ENCODE assay signal across 1 cellular context in the genomic region with DNA sequence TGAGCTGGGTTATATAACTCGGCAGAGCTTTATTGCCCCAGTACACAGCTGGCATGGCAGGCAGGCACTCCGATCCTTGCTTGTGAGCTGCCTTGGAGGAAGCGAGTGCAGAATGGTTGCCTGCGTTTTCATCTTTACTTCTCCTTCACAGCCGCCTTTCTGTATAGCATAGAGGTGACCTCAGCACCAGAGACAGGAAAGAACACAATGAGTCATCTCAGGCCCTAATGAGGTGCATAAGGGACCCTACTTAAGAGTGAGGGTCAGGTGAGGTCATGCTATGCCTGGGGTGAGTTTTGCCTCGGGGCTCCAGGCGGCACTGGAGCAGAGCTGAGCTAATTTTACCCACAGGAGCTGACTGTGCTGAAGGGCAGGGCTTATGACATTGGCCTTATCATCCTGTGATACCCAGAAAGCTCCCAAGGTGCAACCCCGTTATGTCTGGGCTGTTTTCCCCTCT.
TF ChIP-seq lines count a peak whose summit lies in the region.

No MANE protein-coding gene starts in this region.

TF ChIP-seq in GM23338, 12 proteins besides CTCF, POLR2A, EP300 and RAD21:
- TF ChIP-seq, protein P1, sequence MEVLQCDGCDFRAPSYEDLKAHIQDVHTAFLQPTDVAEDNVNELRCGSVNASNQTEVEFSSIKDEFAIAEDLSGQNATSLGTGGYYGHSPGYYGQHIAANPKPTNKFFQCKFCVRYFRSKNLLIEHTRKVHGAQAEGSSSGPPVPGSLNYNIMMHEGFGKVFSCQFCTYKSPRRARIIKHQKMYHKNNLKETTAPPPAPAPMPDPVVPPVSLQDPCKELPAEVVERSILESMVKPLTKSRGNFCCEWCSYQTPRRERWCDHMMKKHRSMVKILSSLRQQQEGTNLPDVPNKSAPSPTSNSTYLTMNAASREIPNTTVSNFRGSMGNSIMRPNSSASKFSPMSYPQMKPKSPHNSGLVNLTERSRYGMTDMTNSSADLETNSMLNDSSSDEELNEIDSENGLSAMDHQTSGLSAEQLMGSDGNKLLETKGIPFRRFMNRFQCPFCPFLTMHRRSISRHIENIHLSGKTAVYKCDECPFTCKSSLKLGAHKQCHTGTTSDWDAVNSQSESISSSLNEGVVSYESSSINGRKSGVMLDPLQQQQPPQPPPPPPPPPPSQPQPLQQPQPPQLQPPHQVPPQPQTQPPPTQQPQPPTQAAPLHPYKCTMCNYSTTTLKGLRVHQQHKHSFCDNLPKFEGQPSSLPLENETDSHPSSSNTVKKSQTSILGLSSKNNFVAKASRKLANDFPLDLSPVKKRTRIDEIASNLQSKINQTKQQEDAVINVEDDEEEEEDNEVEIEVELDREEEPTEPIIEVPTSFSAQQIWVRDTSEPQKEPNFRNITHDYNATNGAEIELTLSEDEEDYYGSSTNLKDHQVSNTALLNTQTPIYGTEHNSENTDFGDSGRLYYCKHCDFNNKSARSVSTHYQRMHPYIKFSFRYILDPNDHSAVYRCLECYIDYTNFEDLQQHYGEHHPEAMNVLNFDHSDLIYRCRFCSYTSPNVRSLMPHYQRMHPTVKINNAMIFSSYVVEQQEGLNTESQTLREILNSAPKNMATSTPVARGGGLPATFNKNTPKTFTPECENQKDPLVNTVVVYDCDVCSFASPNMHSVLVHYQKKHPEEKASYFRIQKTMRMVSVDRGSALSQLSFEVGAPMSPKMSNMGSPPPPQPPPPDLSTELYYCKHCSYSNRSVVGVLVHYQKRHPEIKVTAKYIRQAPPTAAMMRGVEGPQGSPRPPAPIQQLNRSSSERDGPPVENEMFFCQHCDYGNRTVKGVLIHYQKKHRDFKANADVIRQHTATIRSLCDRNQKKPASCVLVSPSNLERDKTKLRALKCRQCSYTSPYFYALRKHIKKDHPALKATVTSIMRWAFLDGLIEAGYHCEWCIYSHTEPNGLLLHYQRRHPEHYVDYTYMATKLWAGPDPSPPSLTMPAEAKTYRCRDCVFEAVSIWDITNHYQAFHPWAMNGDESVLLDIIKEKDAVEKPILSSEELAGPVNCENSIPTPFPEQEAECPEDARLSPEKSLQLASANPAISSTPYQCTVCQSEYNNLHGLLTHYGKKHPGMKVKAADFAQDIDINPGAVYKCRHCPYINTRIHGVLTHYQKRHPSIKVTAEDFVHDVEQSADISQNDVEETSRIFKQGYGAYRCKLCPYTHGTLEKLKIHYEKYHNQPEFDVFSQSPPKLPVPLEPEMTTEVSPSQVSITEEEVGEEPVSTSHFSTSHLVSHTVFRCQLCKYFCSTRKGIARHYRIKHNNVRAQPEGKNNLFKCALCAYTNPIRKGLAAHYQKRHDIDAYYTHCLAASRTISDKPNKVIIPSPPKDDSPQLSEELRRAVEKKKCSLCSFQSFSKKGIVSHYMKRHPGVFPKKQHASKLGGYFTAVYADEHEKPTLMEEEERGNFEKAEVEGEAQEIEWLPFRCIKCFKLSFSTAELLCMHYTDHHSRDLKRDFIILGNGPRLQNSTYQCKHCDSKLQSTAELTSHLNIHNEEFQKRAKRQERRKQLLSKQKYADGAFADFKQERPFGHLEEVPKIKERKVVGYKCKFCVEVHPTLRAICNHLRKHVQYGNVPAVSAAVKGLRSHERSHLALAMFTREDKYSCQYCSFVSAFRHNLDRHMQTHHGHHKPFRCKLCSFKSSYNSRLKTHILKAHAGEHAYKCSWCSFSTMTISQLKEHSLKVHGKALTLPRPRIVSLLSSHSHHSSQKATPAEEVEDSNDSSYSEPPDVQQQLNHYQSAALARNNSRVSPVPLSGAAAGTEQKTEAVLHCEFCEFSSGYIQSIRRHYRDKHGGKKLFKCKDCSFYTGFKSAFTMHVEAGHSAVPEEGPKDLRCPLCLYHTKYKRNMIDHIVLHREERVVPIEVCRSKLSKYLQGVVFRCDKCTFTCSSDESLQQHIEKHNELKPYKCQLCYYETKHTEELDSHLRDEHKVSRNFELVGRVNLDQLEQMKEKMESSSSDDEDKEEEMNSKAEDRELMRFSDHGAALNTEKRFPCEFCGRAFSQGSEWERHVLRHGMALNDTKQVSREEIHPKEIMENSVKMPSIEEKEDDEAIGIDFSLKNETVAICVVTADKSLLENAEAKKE (CRISPR knock-in tag; IDR thresholded peaks at IDR 0.05) = no peak
- TF ChIP-seq, protein P2, sequence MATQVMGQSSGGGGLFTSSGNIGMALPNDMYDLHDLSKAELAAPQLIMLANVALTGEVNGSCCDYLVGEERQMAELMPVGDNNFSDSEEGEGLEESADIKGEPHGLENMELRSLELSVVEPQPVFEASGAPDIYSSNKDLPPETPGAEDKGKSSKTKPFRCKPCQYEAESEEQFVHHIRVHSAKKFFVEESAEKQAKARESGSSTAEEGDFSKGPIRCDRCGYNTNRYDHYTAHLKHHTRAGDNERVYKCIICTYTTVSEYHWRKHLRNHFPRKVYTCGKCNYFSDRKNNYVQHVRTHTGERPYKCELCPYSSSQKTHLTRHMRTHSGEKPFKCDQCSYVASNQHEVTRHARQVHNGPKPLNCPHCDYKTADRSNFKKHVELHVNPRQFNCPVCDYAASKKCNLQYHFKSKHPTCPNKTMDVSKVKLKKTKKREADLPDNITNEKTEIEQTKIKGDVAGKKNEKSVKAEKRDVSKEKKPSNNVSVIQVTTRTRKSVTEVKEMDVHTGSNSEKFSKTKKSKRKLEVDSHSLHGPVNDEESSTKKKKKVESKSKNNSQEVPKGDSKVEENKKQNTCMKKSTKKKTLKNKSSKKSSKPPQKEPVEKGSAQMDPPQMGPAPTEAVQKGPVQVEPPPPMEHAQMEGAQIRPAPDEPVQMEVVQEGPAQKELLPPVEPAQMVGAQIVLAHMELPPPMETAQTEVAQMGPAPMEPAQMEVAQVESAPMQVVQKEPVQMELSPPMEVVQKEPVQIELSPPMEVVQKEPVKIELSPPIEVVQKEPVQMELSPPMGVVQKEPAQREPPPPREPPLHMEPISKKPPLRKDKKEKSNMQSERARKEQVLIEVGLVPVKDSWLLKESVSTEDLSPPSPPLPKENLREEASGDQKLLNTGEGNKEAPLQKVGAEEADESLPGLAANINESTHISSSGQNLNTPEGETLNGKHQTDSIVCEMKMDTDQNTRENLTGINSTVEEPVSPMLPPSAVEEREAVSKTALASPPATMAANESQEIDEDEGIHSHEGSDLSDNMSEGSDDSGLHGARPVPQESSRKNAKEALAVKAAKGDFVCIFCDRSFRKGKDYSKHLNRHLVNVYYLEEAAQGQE (IDR thresholded peaks at IDR 0.05; ENCODE audit: unreplicated experiment) = no peak
- TF ChIP-seq ZNF331 (CRISPR knock-in tag; IDR thresholded peaks at IDR 0.05; ENCODE audit: low read depth) (no peak), EZH2phosphoT487 (IDR thresholded peaks at IDR 0.05; ENCODE audit: unreplicated experiment) (no peak), NANOG (IDR thresholded peaks at IDR 0.05; ENCODE audit: borderline replicate concordance) (no peak), JUNB (IDR thresholded peaks at IDR 0.05; ENCODE audit: unreplicated experiment) (no peak), EZH2 (IDR thresholded peaks at IDR 0.05; ENCODE audit: low read depth, unreplicated experiment) (no peak), ZNF114 (CRISPR knock-in tag; IDR thresholded peaks at IDR 0.05) (no peak), CREB1 (CRISPR knock-in tag; IDR thresholded peaks at IDR 0.05; ENCODE audit: low read depth) (no peak), STAT1 (IDR thresholded peaks at IDR 0.05; ENCODE audit: unreplicated experiment) (no peak), POLR2AphosphoS5 (IDR thresholded peaks at IDR 0.05; ENCODE audit: low read depth) (no peak)
- TF ChIP-seq, protein P3, sequence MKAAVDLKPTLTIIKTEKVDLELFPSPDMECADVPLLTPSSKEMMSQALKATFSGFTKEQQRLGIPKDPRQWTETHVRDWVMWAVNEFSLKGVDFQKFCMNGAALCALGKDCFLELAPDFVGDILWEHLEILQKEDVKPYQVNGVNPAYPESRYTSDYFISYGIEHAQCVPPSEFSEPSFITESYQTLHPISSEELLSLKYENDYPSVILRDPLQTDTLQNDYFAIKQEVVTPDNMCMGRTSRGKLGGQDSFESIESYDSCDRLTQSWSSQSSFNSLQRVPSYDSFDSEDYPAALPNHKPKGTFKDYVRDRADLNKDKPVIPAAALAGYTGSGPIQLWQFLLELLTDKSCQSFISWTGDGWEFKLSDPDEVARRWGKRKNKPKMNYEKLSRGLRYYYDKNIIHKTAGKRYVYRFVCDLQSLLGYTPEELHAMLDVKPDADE (IDR thresholded peaks at IDR 0.05) = no peak
